ENCODE assay signal across 24 cellular contexts in genomic region chr6:90303037-90303436, GRCh38.
"Had no signal": no experiment of that assay in that cellular context is flagged by ENCODE, and none has a peak within 500 bp of the region (broad histone marks: within the 10 kb centered on the region; RNA-seq: fewer than 3 reads in every experiment).

No MANE protein-coding gene starts in this region.

- ATAC-seq: body of pancreas; left lung; natural killer cell; stimulated activated naive CD8-positive, alpha-beta T cell treated with anti-CD3 and anti-CD28 coated beads, Interleukin-15, Interleukin-2, amounts not matched to agents 100 U/mL and 50 U/mL, for 24 hours had no signal

- H3K9me3 Mint-ChIP-seq: activated CD4-positive, alpha-beta memory T cell treated with anti-CD3 and anti-CD28 coated beads for 36 hours; activated naive CD8-positive, alpha-beta T cell treated with anti-CD3 and anti-CD28 coated beads, Interleukin-2, amount 10 ng/mL, durations not matched to agents 7 days and 5 days; natural killer cell had no signal

- DNase-seq: activated CD4-positive, alpha-beta memory T cell treated with anti-CD3 and anti-CD28 coated beads for 36 hours; activated CD4-positive, alpha-beta T cell treated with anti-CD3 and anti-CD28 coated beads for 4 hours; activated CD4-positive, CD25-positive, alpha-beta regulatory T cell; activated naive CD4-positive, alpha-beta T cell treated with Interleukin-2 at 50 U/mL for 16 hours; activated naive CD8-positive, alpha-beta T cell treated with anti-CD3 and anti-CD28 coated beads, Interleukin-2, amount 10 ng/mL, durations not matched to agents 7 days and 5 days; activated T-cell treated with anti-CD3 and anti-CD28 coated beads, Interleukin-2, amount 50 U/mL, for 48 hours; amygdala; body of pancreas; foreskin fibroblast; kidney glomerular epithelial cell; left lung; natural killer cell; ovary; spleen; stimulated activated CD4-positive, alpha-beta T cell treated with anti-CD3 and anti-CD28 coated beads, Interleukin-4, amount 100 ng/mL, for 24 hours; stimulated activated naive CD8-positive, alpha-beta T cell treated with anti-CD3 and anti-CD28 coated beads, Interleukin-15, Interleukin-2, amounts not matched to agents 100 U/mL and 50 U/mL, for 24 hours; T-helper 1 cell; T-helper 9 cell; thyroid gland had no signal

- H3K36me3 Mint-ChIP-seq: activated CD4-positive, alpha-beta memory T cell treated with anti-CD3 and anti-CD28 coated beads for 36 hours; activated naive CD8-positive, alpha-beta T cell treated with anti-CD3 and anti-CD28 coated beads, Interleukin-2, amount 10 ng/mL, durations not matched to agents 7 days and 5 days; natural killer cell had no signal

- H3K4me1 ChIP-seq: body of pancreas, left lung, prostate gland, right atrium auricular region, thyroid gland had no signal

- H3K9me3 ChIP-seq: body of pancreas, left lung, neutrophil, ovary, prostate gland, right atrium auricular region, spleen, thyroid gland had no signal

- H3K36me3 ChIP-seq: left lung, neutrophil, ovary, prostate gland, right atrium auricular region, spleen, thyroid gland had no signal

- H3K27ac Mint-ChIP-seq: activated CD4-positive, alpha-beta memory T cell treated with anti-CD3 and anti-CD28 coated beads for 36 hours; activated naive CD8-positive, alpha-beta T cell treated with anti-CD3 and anti-CD28 coated beads, Interleukin-2, amount 10 ng/mL, durations not matched to agents 7 days and 5 days; natural killer cell had no signal

- H3K4me3 Mint-ChIP-seq: activated CD4-positive, alpha-beta memory T cell treated with anti-CD3 and anti-CD28 coated beads for 36 hours; activated naive CD8-positive, alpha-beta T cell treated with anti-CD3 and anti-CD28 coated beads, Interleukin-2, amount 10 ng/mL, durations not matched to agents 7 days and 5 days; natural killer cell had no signal

- H3K4me3 ChIP-seq: body of pancreas, left lung, lung, ovary, prostate gland, right atrium auricular region, spleen, thyroid gland had no signal

- H3K27me3 ChIP-seq: body of pancreas, ovary, right atrium auricular region, thyroid gland had no signal

- H3K27ac ChIP-seq: body of pancreas, epithelial cell of prostate, left lung, neutrophil, ovary, prostate gland, right atrium auricular region, thyroid gland had no signal

- H3K4me1 Mint-ChIP-seq: natural killer cell had no signal
